3 cellular contexts compared by ENCODE assay signal in the genomic region with DNA sequence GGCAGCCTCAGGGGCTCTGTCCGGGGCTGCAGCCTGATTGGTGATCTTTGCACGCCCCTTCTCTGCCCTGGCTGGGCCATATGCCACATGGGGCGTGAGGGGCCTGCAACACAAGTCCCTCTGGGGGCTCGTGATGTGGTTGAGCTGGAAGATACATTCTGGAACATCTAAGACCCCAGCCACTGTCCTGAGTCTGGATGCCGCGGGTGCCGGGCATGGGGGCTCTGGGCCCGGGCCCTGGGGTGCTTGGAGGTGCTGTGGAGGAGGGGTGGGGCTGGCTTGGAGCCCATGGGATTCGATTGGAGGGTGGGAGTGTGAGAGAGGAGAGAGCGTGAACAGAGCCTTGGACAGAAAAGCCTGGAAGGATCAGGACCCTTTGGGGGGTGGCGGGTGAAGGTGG. TPM values are rescaled to one million over a fixed set of nuclear protein-coding genes. Genes with fewer than 3 reads are reported as not detected.
"Had no signal": no experiment of that assay in that cellular context is flagged by ENCODE, and none has a peak within 500 bp of the region (broad histone marks: within the 10 kb centered on the region; RNA-seq: fewer than 3 reads in every experiment).

No MANE protein-coding gene starts in this region.

- ATAC-seq: GM12878 had no signal

- H3K4me3 ChIP-seq: GM12878 had no signal

- DNase-seq: GDM1, GF-D8 had no signal

RNA-seq across cellular contexts. Expression of gene JPH3, which starts 39.4 kb away (rescaled TPM):
- total RNA-seq: GM12878 had no signal
